1 cellular context compared by ENCODE assay signal in the genomic region with DNA sequence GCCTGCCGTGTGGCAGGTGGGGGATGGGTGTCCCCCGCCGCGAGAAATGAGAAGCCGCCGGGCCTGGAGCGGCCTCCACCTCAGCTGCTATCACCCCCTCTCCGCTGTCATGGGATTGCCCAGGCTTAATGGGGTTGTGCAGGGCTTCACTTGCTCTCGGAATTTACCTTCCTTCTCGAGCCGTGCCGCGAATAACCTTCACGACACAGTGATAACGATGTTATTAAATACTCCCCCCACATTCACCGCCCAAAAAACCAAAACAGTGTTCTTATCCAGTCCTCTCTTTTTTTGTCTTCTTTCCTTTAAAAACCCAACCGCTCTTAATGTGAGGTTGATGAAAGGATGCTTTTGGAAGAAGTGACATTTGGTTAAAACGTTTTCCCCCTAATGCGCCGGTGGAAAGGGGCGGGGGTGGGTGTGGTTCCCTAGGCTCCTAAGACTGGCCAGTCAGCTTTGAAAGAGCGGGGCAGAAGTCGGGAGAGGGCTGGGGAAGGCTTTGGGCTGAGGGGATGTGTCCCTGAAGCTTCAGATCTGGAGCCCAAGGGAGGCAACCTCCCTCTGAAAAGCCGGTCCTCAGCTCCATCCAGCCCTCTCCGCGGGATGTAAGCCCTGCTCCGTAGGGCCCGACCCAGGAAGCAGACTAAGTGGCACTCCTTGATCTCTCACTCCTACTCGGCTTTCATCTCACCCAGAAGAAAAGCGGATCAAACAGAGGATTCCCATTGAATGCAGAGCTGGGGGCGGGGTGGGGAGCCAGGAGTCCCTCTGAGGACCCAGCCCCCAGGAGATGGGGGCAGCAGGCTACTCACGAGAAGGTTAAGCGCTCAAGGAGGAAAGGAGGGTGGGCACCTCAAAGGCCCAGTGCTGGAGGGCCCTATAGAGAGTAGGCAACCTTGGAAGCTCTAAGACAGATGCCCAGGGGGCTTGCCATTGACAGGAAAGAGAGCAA.
TF ChIP-seq lines count a peak whose summit lies in the region.

No MANE protein-coding gene starts in this region.

TF ChIP-seq in SK-N-SH, 30 proteins besides CTCF, POLR2A, EP300 and RAD21:
- TF ChIP-seq RXRA (IDR thresholded peaks at IDR 0.05; ENCODE audit: borderline replicate concordance, low read depth) (no peak), EZH2phosphoT487 (IDR thresholded peaks at IDR 0.05; ENCODE audit: borderline replicate concordance, low read depth) (no peak), SMC3 (IDR thresholded peaks at IDR 0.05; ENCODE audit: low read depth, low read length) (no peak), JUND (IDR thresholded peaks at IDR 0.05) (no peak), TEAD4 (IDR thresholded peaks at IDR 0.05; ENCODE audit: borderline replicate concordance, insufficient read depth) (no peak), NRF1 (IDR thresholded peaks at IDR 0.05; ENCODE audit: low read depth, low read length) (no peak), SIN3A (IDR thresholded peaks at IDR 0.05; ENCODE audit: borderline replicate concordance, low read depth, low read length) (no peak), FOXJ3 (CRISPR knock-in tag; IDR thresholded peaks at IDR 0.05) (no peak), FOSL2 (IDR thresholded peaks at IDR 0.05; ENCODE audit: borderline replicate concordance, low read depth) (no peak), ELF1 (IDR thresholded peaks at IDR 0.05) (no peak), TCF12 (IDR thresholded peaks at IDR 0.05) (no peak), MEF2A (IDR thresholded peaks at IDR 0.05; ENCODE audit: borderline replicate concordance, low read depth) (no peak), GATA2 (CRISPR knock-in tag; IDR thresholded peaks at IDR 0.05) (no peak), YY1 (IDR thresholded peaks at IDR 0.05; ENCODE audit: low read depth) (no peak), RFX5 (IDR thresholded peaks at IDR 0.05; ENCODE audit: low read length) (no peak)
- TF ChIP-seq, protein P1, sequence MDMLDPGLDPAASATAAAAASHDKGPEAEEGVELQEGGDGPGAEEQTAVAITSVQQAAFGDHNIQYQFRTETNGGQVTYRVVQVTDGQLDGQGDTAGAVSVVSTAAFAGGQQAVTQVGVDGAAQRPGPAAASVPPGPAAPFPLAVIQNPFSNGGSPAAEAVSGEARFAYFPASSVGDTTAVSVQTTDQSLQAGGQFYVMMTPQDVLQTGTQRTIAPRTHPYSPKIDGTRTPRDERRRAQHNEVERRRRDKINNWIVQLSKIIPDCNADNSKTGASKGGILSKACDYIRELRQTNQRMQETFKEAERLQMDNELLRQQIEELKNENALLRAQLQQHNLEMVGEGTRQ (IDR thresholded peaks at IDR 0.05; ENCODE audit: borderline replicate concordance, low read depth, low read length) = no peak
- TF ChIP-seq, protein P2, sequence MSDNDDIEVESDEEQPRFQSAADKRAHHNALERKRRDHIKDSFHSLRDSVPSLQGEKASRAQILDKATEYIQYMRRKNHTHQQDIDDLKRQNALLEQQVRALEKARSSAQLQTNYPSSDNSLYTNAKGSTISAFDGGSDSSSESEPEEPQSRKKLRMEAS (IDR thresholded peaks at IDR 0.05; ENCODE audit: low read depth) = no peak
- TF ChIP-seq, protein P3, sequence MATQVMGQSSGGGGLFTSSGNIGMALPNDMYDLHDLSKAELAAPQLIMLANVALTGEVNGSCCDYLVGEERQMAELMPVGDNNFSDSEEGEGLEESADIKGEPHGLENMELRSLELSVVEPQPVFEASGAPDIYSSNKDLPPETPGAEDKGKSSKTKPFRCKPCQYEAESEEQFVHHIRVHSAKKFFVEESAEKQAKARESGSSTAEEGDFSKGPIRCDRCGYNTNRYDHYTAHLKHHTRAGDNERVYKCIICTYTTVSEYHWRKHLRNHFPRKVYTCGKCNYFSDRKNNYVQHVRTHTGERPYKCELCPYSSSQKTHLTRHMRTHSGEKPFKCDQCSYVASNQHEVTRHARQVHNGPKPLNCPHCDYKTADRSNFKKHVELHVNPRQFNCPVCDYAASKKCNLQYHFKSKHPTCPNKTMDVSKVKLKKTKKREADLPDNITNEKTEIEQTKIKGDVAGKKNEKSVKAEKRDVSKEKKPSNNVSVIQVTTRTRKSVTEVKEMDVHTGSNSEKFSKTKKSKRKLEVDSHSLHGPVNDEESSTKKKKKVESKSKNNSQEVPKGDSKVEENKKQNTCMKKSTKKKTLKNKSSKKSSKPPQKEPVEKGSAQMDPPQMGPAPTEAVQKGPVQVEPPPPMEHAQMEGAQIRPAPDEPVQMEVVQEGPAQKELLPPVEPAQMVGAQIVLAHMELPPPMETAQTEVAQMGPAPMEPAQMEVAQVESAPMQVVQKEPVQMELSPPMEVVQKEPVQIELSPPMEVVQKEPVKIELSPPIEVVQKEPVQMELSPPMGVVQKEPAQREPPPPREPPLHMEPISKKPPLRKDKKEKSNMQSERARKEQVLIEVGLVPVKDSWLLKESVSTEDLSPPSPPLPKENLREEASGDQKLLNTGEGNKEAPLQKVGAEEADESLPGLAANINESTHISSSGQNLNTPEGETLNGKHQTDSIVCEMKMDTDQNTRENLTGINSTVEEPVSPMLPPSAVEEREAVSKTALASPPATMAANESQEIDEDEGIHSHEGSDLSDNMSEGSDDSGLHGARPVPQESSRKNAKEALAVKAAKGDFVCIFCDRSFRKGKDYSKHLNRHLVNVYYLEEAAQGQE (IDR thresholded peaks at IDR 0.05; ENCODE audit: low read depth, low read length) = no peak
- TF ChIP-seq, protein P4, sequence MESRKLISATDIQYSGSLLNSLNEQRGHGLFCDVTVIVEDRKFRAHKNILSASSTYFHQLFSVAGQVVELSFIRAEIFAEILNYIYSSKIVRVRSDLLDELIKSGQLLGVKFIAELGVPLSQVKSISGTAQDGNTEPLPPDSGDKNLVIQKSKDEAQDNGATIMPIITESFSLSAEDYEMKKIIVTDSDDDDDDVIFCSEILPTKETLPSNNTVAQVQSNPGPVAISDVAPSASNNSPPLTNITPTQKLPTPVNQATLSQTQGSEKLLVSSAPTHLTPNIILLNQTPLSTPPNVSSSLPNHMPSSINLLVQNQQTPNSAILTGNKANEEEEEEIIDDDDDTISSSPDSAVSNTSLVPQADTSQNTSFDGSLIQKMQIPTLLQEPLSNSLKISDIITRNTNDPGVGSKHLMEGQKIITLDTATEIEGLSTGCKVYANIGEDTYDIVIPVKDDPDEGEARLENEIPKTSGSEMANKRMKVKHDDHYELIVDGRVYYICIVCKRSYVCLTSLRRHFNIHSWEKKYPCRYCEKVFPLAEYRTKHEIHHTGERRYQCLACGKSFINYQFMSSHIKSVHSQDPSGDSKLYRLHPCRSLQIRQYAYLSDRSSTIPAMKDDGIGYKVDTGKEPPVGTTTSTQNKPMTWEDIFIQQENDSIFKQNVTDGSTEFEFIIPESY (IDR thresholded peaks at IDR 0.05; ENCODE audit: borderline replicate concordance, low read depth) = no peak
